Comparison of ENCODE assay signal across 7 cellular contexts in genomic region chr19:38648789-38649304, GRCh38. TPM values are rescaled to one million over a fixed set of nuclear protein-coding genes. Genes with fewer than 3 reads are reported as not detected.
DNase-seq lines count a peak whose midpoint lies in the region; ATAC-seq and TF ChIP-seq lines count a peak whose summit lies in the region.

No MANE protein-coding gene starts in this region.

- H3K27me3 ChIP-seq in right cardiac atrium (ENCODE audit: control insufficient read depth, insufficient read depth) (no peaks in the 10 kb centered on the region), spleen (replicated peaks in 1 of 7) (no peaks in the 10 kb centered on the region)

- TF ChIP-seq CTCF in HFFc6 (IDR thresholded peaks at IDR 0.05) (no peak), WI38 (IDR thresholded peaks at IDR 0.05; ENCODE audit: low read depth, low read length) (no peak), spleen (IDR thresholded peaks at IDR 0.05 in 8 of 11, conservative IDR thresholded peaks at IDR 0.05 in 3 of 11) (no peak)

- H3K4me3 ChIP-seq in WI38 (ENCODE audit: low read depth, low read length) (peak overlapping the region; percentile 82), right cardiac atrium (ENCODE audit: low read length) (peak overlapping the region; percentile 93), spleen (peak overlapping the region; percentile 76 to 94 (median 86))

- H3K36me3 Mint-ChIP-seq in HFFc6 (ENCODE audit: low read depth), result peaks cover 48% of the 10 kb centered on the region

- under 1% methylated on average over 12 of the region's 12 CpGs for WGBS in right cardiac atrium
- 1 to 2% (median 1%) methylated on average over 12 of the region's 12 CpGs for WGBS in spleen, 5 donors

- no peak for ATAC-seq in right cardiac atrium
- ATAC-seq in GM19397 (IDR thresholded peaks at IDR 0.05; ENCODE audit: unreplicated experiment), result no peak

- H3K27me3 Mint-ChIP-seq in HFFc6 (ENCODE audit: insufficient read depth), result peaks cover 3% of the 10 kb centered on the region

- peaks cover 12% of the 10 kb centered on the region for H3K4me1 ChIP-seq in right cardiac atrium (ENCODE audit: control insufficient read depth, insufficient read depth, low read length)
- peaks cover 37 to 67% (median 56%) of the 10 kb centered on the region in 6 donors for H3K4me1 ChIP-seq in spleen

- H3K27ac ChIP-seq in right cardiac atrium (ENCODE audit: low read length) (peak overlapping the region; percentile 80), spleen (peak overlapping the region; percentile 81 to 94 (median 92))

- H3K9me3 Mint-ChIP-seq in HFFc6, result peaks cover 8% of the 10 kb centered on the region

- H3K9me3 ChIP-seq in right cardiac atrium (ENCODE audit: control insufficient read depth, low read length), result no peaks in the 10 kb centered on the region
- no peaks in the 10 kb centered on the region for H3K9me3 ChIP-seq in spleen

- H3K4me1 Mint-ChIP-seq in HFFc6 (ENCODE audit: low read depth), result peaks cover 47% of the 10 kb centered on the region

- DNase-seq in HFFc6, result no peak
- peak in 2 of 3 donors; percentile 28 to 41 for DNase-seq in right cardiac atrium
- no peak for DNase-seq in spleen
- DNase-seq in C1 segment of cervical spinal cord (lab: John Stamatoyannopoulos, UW), result no peak
- DNase-seq in midbrain (lab: John Stamatoyannopoulos, UW), result no peak

- intact Hi-C loops in right cardiac atrium (cut with DNase I) (loop anchor here in 3 of 4 donors (5.0 to 10.0 kb wide), 2 partner anchors 33 to 186 kb away; partner anchors contain the start of gene ECH1 (in 2 of the 3)), spleen (cut with DNase I; ENCODE audit: low total_unique reads) (no loop called here)

- H3K4me3 Mint-ChIP-seq in HFFc6, result peak overlapping the region; percentile 99

- peaks cover 0 to under 1% (median 0%) of the 10 kb centered on the region in 6 donors for H3K36me3 ChIP-seq in spleen

- H3K27ac Mint-ChIP-seq in HFFc6, result peak overlapping the region; percentile 99

- TF ChIP-seq POLR2A in spleen (IDR thresholded peaks at IDR 0.05), result no peak

RNA-seq across cellular contexts. Expression of gene ACTN4, which starts 1.4 kb away (rescaled TPM):
- 1,000 to 10,000 TPM in 5 of 6 experiments, 100 to 1,000 TPM in 1; 972 to 1,299 (median 1,250) TPM for total RNA-seq in HFFc6 (2021; fragmentation: NEBNext Ultra II Directional; extraction: Animal tissue kit (Norgen Biotek cat#: 25700))
- total RNA-seq in right cardiac atrium (100 to 1,000 TPM; 116 to 226 (median 122) TPM), spleen (100 to 1,000 TPM; 360 to 621 (median 487) TPM)
- polyA plus RNA-seq in right cardiac atrium (87.4 TPM), spleen (100 to 1,000 TPM in 1 of 3 donors, 10 to 100 TPM in 2; 39.3 to 185 (median 51.2) TPM)

RNA-seq across cellular contexts. Expression of gene EIF3K, which starts 29.9 kb away (rescaled TPM):
- total RNA-seq in HFFc6 (2021; fragmentation: NEBNext Ultra II Directional; extraction: Animal tissue kit (Norgen Biotek cat#: 25700)), result 100 to 1,000 TPM; 227 to 241 (median 238) TPM
- total RNA-seq in right cardiac atrium (100 to 1,000 TPM; 477 to 576 (median 534) TPM), spleen (100 to 1,000 TPM; 232 to 538 (median 244) TPM)
- polyA plus RNA-seq in right cardiac atrium (829 TPM), spleen (100 to 1,000 TPM; 276 to 365 (median 328) TPM)

RNA-seq across cellular contexts. Expression of gene MAP4K1, which starts 31.1 kb away (rescaled TPM):
- total RNA-seq in HFFc6 (2021; fragmentation: NEBNext Ultra II Directional; extraction: Animal tissue kit (Norgen Biotek cat#: 25700)), result under 1 TPM in 3 of 6 experiments, not detected in 3; 0.27 to 0.74 (median 0.28) TPM
- total RNA-seq in right cardiac atrium (1 to 10 TPM; 1.0 to 4.4 (median 3.0) TPM), spleen (100 to 1,000 TPM in 4 of 7 donors, 10 to 100 TPM in 3; 58.2 to 163 (median 122) TPM)
- polyA plus RNA-seq in right cardiac atrium (0.88 TPM), spleen (100 to 1,000 TPM in 2 of 3 donors, 10 to 100 TPM in 1; 81.3 to 161 (median 153) TPM)

Comparison
In these comparisons a context has a peak if more than half of its experiments do, and no peak if none do; other contexts are left out.
1. DNase-seq: peak in right cardiac atrium (2 of 3); none in HFFc6 (single experiment), spleen (single experiment), C1 segment of cervical spinal cord (0 of 14) and midbrain (single experiment).
2. RNA of gene MAP4K1, which starts 31.1 kb away (total RNA-seq): 58.2 to 163 TPM in spleen; 1.0 to 4.4 TPM in right cardiac atrium and 0.27 to 0.74 TPM in HFFc6; every median in the first group is over 10 times any median in the second.
3. Peak in every context shown above with its lines, with median percentiles within 50 percentile points of each other: H3K4me3 ChIP-seq.